In genomic region chr2:176774768-176775453, GRCh38 we compare ENCODE assay signal across 22 cellular contexts.
"Had no signal": no experiment of that assay in that cellular context is flagged by ENCODE, and none has a peak within 500 bp of the region (broad histone marks: within the 10 kb centered on the region; RNA-seq: fewer than 3 reads in every experiment).

No MANE protein-coding gene starts in this region.

- H3K27me3 ChIP-seq: gastrocnemius medialis, uterus had no signal

- H3K4me3 ChIP-seq: gastrocnemius medialis, pancreas, psoas muscle, skin epidermis, uterus had no signal

- H3K27ac ChIP-seq: gastrocnemius medialis, pancreas, psoas muscle, skin epidermis, uterus had no signal

- DNase-seq: activated B cell treated with CpG ODN at 0.5 μM for 24 hours; activated CD4-positive, alpha-beta T cell treated with anti-CD3 and anti-CD28 coated beads for 4 hours; activated CD4-positive, alpha-beta T cell treated with anti-CD3 and anti-CD28 coated beads, Interleukin-2, amount 50 U/mL, for 48 hours; activated CD8-positive, alpha-beta memory T cell treated with anti-CD3 and anti-CD28 coated beads, Interleukin-2, amount 50 U/mL, for 48 hours; activated naive CD4-positive, alpha-beta T cell treated with Interleukin-2 at 50 U/mL for 16 hours; activated naive CD8-positive, alpha-beta T cell treated with anti-CD3 and anti-CD28 coated beads for 36 hours; activated T-cell treated with anti-CD3 and anti-CD28 coated beads, Interleukin-2, amount 50 U/mL, for 48 hours; cerebellar nuclear complex; cortex of kidney; erythroblast; gastrocnemius medialis; hypothalamus; left cardiac atrium; nephron progenitor cell; pancreas; psoas muscle; right cardiac atrium; stimulated activated CD4-positive, alpha-beta T cell treated with anti-CD3 and anti-CD28 coated beads, Interleukin-1b, Interleukin-23, amount 100 ng/mL, for 48 hours; T1000; trophoblast cell; uterus had no signal

- H3K36me3 ChIP-seq: gastrocnemius medialis, pancreas, uterus had no signal

- ATAC-seq: gastrocnemius medialis, pancreas, psoas muscle, right cardiac atrium had no signal

- H3K9me3 ChIP-seq: gastrocnemius medialis, pancreas, psoas muscle, uterus had no signal

- H3K4me1 ChIP-seq: pancreas, uterus had no signal
